ENCODE assay signal across 12 cellular contexts in the genomic region with DNA sequence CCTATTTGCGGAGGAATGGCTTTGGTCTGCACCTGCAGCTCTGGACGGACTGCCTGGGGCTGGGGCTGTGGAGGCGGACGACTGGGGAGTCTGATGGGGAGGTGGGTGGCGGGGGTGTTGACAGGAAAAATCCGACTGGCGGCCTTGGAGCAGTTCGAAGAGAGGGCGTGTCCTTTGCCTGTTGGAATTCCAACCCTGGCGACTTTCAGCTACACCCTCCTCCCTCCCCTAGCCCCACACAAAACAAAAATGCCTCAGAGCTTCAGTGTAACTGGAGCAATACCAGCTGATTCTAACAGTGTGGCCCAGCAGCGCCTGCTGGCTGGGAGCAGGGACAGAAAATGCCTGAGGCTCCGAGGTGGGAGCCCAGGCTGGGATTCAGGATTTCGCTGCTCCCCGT.
A peak's percentile ranks its signal among the peaks of the same experiment; 100 is the strongest.
DNase-seq lines count a peak whose midpoint lies in the region; ATAC-seq and TF ChIP-seq lines count a peak whose summit lies in the region.
"Had no signal": no experiment of that assay in that cellular context is flagged by ENCODE, and none has a peak within 500 bp of the region (broad histone marks: within the 10 kb centered on the region; RNA-seq: fewer than 3 reads in every experiment).

No MANE protein-coding gene starts in this region.

- H3K4me3 ChIP-seq in GM23338, result no peak overlapping the region
- no peak overlapping the region for H3K4me3 ChIP-seq in CD8-positive, alpha-beta T cell (ENCODE audit: low read depth, low read length)

- H3K9me2 ChIP-seq in GM23338 (ENCODE audit: insufficient read depth), result no peaks in the 10 kb centered on the region

- CTCF ChIA-PET in CD8-positive, alpha-beta T cell (lab: Charles Lee), result interaction anchor here (0.5 kb wide), 1 partner anchor 1484 kb away, joined by 4 read pairs; no protein-coding TSS in a partner anchor

- peaks cover 2% of the 10 kb centered on the region for H3K27me3 Mint-ChIP-seq in GM23338 (ENCODE audit: insufficient read depth, low read depth, poor library complexity)
- H3K27me3 Mint-ChIP-seq in CD8-positive, alpha-beta T cell (ENCODE audit: low read depth), result no peaks in the 10 kb centered on the region
- H3K27me3 Mint-ChIP-seq: activated naive CD4-positive, alpha-beta T cell treated with anti-CD3 and anti-CD28 coated beads, Interleukin-2, amount 50 U/mL, for 24 hours had no signal

- H3F3A ChIP-seq in GM23338 (replicated peaks; ENCODE audit: low read depth), result no peaks in the 10 kb centered on the region

- POLR2A ChIA-PET in CD8-positive, alpha-beta T cell (lab: Charles Lee), result no interaction called here

- peak overlapping the region; percentile 15; the same call in 1 of the 3 replicates for H3K4me3 Mint-ChIP-seq in GM23338
- no peak overlapping the region for H3K4me3 Mint-ChIP-seq in CD8-positive, alpha-beta T cell
- H3K4me3 Mint-ChIP-seq: activated naive CD4-positive, alpha-beta T cell treated with anti-CD3 and anti-CD28 coated beads, Interleukin-2, amount 50 U/mL, for 24 hours had no signal

- intact Hi-C loops in sciatic nerve (cut with DNase I), result no loop called here
- intact Hi-C loops in CD8-positive, alpha-beta T cell (cut with DNase I, micrococcal nuclease), result no loop called here

- peaks cover 21% of the 10 kb centered on the region for H4K20me1 ChIP-seq in GM23338 (replicated peaks; ENCODE audit: insufficient read depth)

- no peak overlapping the region for H2AFZ ChIP-seq in GM23338

- ATAC-seq in GM23338 (peak; percentile 94), sciatic nerve (peak; percentile 76)
- no peak for ATAC-seq in CD8-positive, alpha-beta T cell

- H3K9me3 ChIP-seq in CD8-positive, alpha-beta T cell (ENCODE audit: low read length), result no peaks in the 10 kb centered on the region
- H3K9me3 ChIP-seq: esophagus muscularis mucosa had no signal

- H3K36me3 ChIP-seq in GM23338 (ENCODE audit: insufficient read depth), result no peaks in the 10 kb centered on the region
- H3K36me3 ChIP-seq in CD8-positive, alpha-beta T cell (ENCODE audit: insufficient read depth, low read length), result no peaks in the 10 kb centered on the region

- H3K4me1 ChIP-seq in GM23338 (ENCODE audit: insufficient read depth), result peaks cover 16% of the 10 kb centered on the region; the same call in 1 of the 2 replicates
- no peaks in the 10 kb centered on the region for H3K4me1 ChIP-seq in CD8-positive, alpha-beta T cell (ENCODE audit: insufficient read depth, low read length)

- H3K4me1 Mint-ChIP-seq in GM23338, result peaks cover 16% of the 10 kb centered on the region
- H3K4me1 Mint-ChIP-seq in CD8-positive, alpha-beta T cell (ENCODE audit: low read depth), result peaks cover 1% of the 10 kb centered on the region

- no peak for TF ChIP-seq CTCF in GM23338 (conservative IDR thresholded peaks at IDR 0.05; ENCODE audit: low read depth in 2 of 2)
- no peak for TF ChIP-seq CTCF in CD8-positive, alpha-beta T cell (IDR thresholded peaks at IDR 0.05)

- peaks cover 18% of the 10 kb centered on the region; the same call in 2 of the 3 replicates for H3K36me3 Mint-ChIP-seq in GM23338 (ENCODE audit: low read depth)
- H3K36me3 Mint-ChIP-seq in CD8-positive, alpha-beta T cell, result peaks cover 33% of the 10 kb centered on the region

- no peak overlapping the region for H3K27ac Mint-ChIP-seq in GM23338
- H3K27ac Mint-ChIP-seq in CD8-positive, alpha-beta T cell, result no peak overlapping the region

- no peaks in the 10 kb centered on the region for H3K9me3 Mint-ChIP-seq in GM23338
- no peaks in the 10 kb centered on the region for H3K9me3 Mint-ChIP-seq in CD8-positive, alpha-beta T cell
- H3K9me3 Mint-ChIP-seq: activated naive CD4-positive, alpha-beta T cell treated with anti-CD3 and anti-CD28 coated beads, Interleukin-2, amount 50 U/mL, for 24 hours had no signal

- DNase-seq in GM23338 (ENCODE audit: low spot score), result peak; percentile 92
- DNase-seq in ecto neural progenitor cell (ENCODE audit: low spot score), result peak; percentile 82
- DNase-seq in islet precursor cell, result peak; percentile 98
- DNase-seq in sciatic nerve (ENCODE audit: low spot score), result no peak
- no peak for DNase-seq in activated CD4-positive, alpha-beta T cell treated with anti-CD3 and anti-CD28 coated beads, Interleukin-2, amount 50 U/mL, for 4 hours
- no peak for DNase-seq in CD8-positive, alpha-beta T cell
- DNase-seq in NK-92 treated with Interleukin-12 subunit alpha and Interleukin-12 subunit beta, amount 100 ng/mL, for 24 hours (lab: John Stamatoyannopoulos, UW), result no peak
- DNase-seq in DMS53 treated with DMSO at 0.1 percent for 48 hours (lab: John Stamatoyannopoulos, UW; ENCODE audit: unreplicated experiment), result no peak
- DNase-seq: activated CD4-positive, alpha-beta T cell treated with anti-CD3 and anti-CD28 coated beads for 1 hour; NCI-H1930 had no signal

- 0 out of 2 replicates have a peak overlapping the region, but pooled peaks have one; percentile 4 for H3K27ac ChIP-seq in GM23338 (ENCODE audit: low read depth)
- H3K27ac ChIP-seq in CD8-positive, alpha-beta T cell (ENCODE audit: low read depth, low read length), result no peak overlapping the region

- H3K79me2 ChIP-seq in GM23338 (replicated peaks; ENCODE audit: insufficient read depth), result peaks cover 17% of the 10 kb centered on the region; the same call in 1 of the 2 replicates

- peak overlapping the region; percentile 50; the same call in 1 of the 2 replicates for H3K4me2 ChIP-seq in GM23338

- no peaks in the 10 kb centered on the region for H3K27me3 ChIP-seq in GM23338 (ENCODE audit: insufficient read depth)
- H3K27me3 ChIP-seq in CD8-positive, alpha-beta T cell (ENCODE audit: insufficient read depth, low read length), result no peaks in the 10 kb centered on the region
- H3K27me3 ChIP-seq: esophagus muscularis mucosa had no signal

TF ChIP-seq in GM23338, 12 proteins besides CTCF, POLR2A, EP300 and RAD21 (continues in another document):
- TF ChIP-seq ETS1 (IDR thresholded peaks at IDR 0.05) (no peak), JUNB (IDR thresholded peaks at IDR 0.05; ENCODE audit: unreplicated experiment) (no peak)
- TF ChIP-seq, protein P1, sequence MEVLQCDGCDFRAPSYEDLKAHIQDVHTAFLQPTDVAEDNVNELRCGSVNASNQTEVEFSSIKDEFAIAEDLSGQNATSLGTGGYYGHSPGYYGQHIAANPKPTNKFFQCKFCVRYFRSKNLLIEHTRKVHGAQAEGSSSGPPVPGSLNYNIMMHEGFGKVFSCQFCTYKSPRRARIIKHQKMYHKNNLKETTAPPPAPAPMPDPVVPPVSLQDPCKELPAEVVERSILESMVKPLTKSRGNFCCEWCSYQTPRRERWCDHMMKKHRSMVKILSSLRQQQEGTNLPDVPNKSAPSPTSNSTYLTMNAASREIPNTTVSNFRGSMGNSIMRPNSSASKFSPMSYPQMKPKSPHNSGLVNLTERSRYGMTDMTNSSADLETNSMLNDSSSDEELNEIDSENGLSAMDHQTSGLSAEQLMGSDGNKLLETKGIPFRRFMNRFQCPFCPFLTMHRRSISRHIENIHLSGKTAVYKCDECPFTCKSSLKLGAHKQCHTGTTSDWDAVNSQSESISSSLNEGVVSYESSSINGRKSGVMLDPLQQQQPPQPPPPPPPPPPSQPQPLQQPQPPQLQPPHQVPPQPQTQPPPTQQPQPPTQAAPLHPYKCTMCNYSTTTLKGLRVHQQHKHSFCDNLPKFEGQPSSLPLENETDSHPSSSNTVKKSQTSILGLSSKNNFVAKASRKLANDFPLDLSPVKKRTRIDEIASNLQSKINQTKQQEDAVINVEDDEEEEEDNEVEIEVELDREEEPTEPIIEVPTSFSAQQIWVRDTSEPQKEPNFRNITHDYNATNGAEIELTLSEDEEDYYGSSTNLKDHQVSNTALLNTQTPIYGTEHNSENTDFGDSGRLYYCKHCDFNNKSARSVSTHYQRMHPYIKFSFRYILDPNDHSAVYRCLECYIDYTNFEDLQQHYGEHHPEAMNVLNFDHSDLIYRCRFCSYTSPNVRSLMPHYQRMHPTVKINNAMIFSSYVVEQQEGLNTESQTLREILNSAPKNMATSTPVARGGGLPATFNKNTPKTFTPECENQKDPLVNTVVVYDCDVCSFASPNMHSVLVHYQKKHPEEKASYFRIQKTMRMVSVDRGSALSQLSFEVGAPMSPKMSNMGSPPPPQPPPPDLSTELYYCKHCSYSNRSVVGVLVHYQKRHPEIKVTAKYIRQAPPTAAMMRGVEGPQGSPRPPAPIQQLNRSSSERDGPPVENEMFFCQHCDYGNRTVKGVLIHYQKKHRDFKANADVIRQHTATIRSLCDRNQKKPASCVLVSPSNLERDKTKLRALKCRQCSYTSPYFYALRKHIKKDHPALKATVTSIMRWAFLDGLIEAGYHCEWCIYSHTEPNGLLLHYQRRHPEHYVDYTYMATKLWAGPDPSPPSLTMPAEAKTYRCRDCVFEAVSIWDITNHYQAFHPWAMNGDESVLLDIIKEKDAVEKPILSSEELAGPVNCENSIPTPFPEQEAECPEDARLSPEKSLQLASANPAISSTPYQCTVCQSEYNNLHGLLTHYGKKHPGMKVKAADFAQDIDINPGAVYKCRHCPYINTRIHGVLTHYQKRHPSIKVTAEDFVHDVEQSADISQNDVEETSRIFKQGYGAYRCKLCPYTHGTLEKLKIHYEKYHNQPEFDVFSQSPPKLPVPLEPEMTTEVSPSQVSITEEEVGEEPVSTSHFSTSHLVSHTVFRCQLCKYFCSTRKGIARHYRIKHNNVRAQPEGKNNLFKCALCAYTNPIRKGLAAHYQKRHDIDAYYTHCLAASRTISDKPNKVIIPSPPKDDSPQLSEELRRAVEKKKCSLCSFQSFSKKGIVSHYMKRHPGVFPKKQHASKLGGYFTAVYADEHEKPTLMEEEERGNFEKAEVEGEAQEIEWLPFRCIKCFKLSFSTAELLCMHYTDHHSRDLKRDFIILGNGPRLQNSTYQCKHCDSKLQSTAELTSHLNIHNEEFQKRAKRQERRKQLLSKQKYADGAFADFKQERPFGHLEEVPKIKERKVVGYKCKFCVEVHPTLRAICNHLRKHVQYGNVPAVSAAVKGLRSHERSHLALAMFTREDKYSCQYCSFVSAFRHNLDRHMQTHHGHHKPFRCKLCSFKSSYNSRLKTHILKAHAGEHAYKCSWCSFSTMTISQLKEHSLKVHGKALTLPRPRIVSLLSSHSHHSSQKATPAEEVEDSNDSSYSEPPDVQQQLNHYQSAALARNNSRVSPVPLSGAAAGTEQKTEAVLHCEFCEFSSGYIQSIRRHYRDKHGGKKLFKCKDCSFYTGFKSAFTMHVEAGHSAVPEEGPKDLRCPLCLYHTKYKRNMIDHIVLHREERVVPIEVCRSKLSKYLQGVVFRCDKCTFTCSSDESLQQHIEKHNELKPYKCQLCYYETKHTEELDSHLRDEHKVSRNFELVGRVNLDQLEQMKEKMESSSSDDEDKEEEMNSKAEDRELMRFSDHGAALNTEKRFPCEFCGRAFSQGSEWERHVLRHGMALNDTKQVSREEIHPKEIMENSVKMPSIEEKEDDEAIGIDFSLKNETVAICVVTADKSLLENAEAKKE (CRISPR knock-in tag; IDR thresholded peaks at IDR 0.05), result no peak

Comparison
In these comparisons a context has a peak if more than half of its experiments do, and no peak if none do; other contexts are left out.
1. DNase-seq: peak in GM23338 (single experiment), ecto neural progenitor cell (single experiment) and islet precursor cell (single experiment); none in sciatic nerve (single experiment), activated CD4-positive, alpha-beta T cell treated with anti-CD3 and anti-CD28 coated beads, Interleukin-2, amount 50 U/mL, for 4 hours (0 of 2), CD8-positive, alpha-beta T cell (0 of 7), NK-92 treated with Interleukin-12 subunit alpha and Interleukin-12 subunit beta, amount 100 ng/mL, for 24 hours (single experiment) and DMS53 treated with DMSO at 0.1 percent for 48 hours (single experiment).